In genomic region chr12:473863-474577, GRCh38 we compare ENCODE assay signal across 23 cellular contexts. TPM values are rescaled to one million over a fixed set of nuclear protein-coding genes. Genes with fewer than 3 reads are reported as not detected.
DNase-seq lines count a peak whose midpoint lies in the region; ATAC-seq, FAIRE-seq and TF ChIP-seq lines count a peak whose summit lies in the region.
"Had no signal": no experiment of that assay in that cellular context is flagged by ENCODE, and none has a peak within 500 bp of the region (broad histone marks: within the 10 kb centered on the region; RNA-seq: fewer than 3 reads in every experiment).

No MANE protein-coding gene starts in this region.

- H3K18ac ChIP-seq in H1 (ENCODE audit: extremely low read depth, low read length), result no peak overlapping the region

- H2AK5ac ChIP-seq in H1 (ENCODE audit: low read depth, low read length), result no peak overlapping the region

- H3K9me3 ChIP-seq in H1 (ENCODE audit: insufficient read depth in 2 of 2, low read depth in 1 of 2, low read length in 1 of 2) (no peaks in the 10 kb centered on the region), upper lobe of left lung (no peaks in the 10 kb centered on the region)
- H3K9me3 ChIP-seq: A549, esophagus squamous epithelium had no signal

- CTCF ChIA-PET in H1 (lab: Charles Lee; ENCODE audit: partially characterized antibody), result interaction anchor here (0.7 to 1.8 kb wide), 5 partner anchors 11 to 97 kb away, joined by 3 to 7 read pairs (median 4); no protein-coding TSS in a partner anchor

- POLR2A ChIA-PET in H1 (lab: Charles Lee; ENCODE audit: partially characterized antibody), result interaction anchor here (0.6 to 1.1 kb wide), 2 partner anchors 24 to 57 kb away, joined by 3 to 4 read pairs; no protein-coding TSS in a partner anchor

- no peak overlapping the region for H3K14ac ChIP-seq in H1 (ENCODE audit: insufficient read length)

- H4K8ac ChIP-seq in H1 (ENCODE audit: extremely low read depth, insufficient read depth, low read length), result no peak overlapping the region

- H4K5ac ChIP-seq in H1 (ENCODE audit: insufficient read length, low read depth, low read length), result no peak overlapping the region

- H2BK20ac ChIP-seq in H1 (ENCODE audit: low read length), result no peak overlapping the region

- H3K56ac ChIP-seq in H1 (replicated peaks; ENCODE audit: insufficient read length, low read depth, low read length), result no peak overlapping the region

- H3K4ac ChIP-seq in H1 (replicated peaks; ENCODE audit: insufficient read length, low read depth, low read length), result no peak overlapping the region

- no peak overlapping the region for H4K91ac ChIP-seq in H1 (replicated peaks; ENCODE audit: insufficient read length, low read length)

- H2BK5ac ChIP-seq in H1 (ENCODE audit: low read depth, low read length), result no peak overlapping the region

- H3K4me1 ChIP-seq in H1 (replicated peaks in 1 of 4; ENCODE audit: control insufficient read depth in 3 of 4, insufficient read depth in 4 of 4, low read length in 3 of 4) (peaks cover 0 to 5% (median 0%) of the 10 kb centered on the region in 4 experiments; a peak in 1 of 7 replicates), upper lobe of left lung (peaks cover 0 to 3% (median 0%) of the 10 kb centered on the region in 4 donors)
- H3K4me1 ChIP-seq: esophagus squamous epithelium had no signal

- H3K79me2 ChIP-seq in H1 (ENCODE audit: control insufficient read depth in 1 of 2, insufficient read depth in 2 of 2, low read length in 2 of 2), result no peaks in the 10 kb centered on the region

- H3K36me3 ChIP-seq in H1 (ENCODE audit: control insufficient read depth in 2 of 4, insufficient read depth in 4 of 4, low read length in 3 of 4), result no peaks in the 10 kb centered on the region
- no peaks in the 10 kb centered on the region for H3K36me3 ChIP-seq in upper lobe of left lung
- H3K36me3 ChIP-seq: esophagus squamous epithelium had no signal

- no peak overlapping the region for H2BK120ac ChIP-seq in H1 (replicated peaks; ENCODE audit: low read depth, low read length)

- peaks cover 0 to 2% of the 10 kb centered on the region in 2 experiments for H4K20me1 ChIP-seq in H1 (replicated peaks in 1 of 2; ENCODE audit: control insufficient read depth in 1 of 2, insufficient read depth in 2 of 2, low read length in 2 of 2)

- DNase-seq in AG08395 (ENCODE audit: low spot score), result peak; percentile 53
- peak; percentile 9 for DNase-seq in HT1080 (ENCODE audit: low read depth)
- DNase-seq in H1 (ENCODE audit: low read depth in 1 of 2, low spot score in 2 of 2), result no peak
- peak; percentile 33 for DNase-seq in kidney tubule cell (ENCODE audit: low spot score)
- DNase-seq in NCI-H2171 treated with DMSO at 0.1 percent for 48 hours (lab: John Stamatoyannopoulos, UW), result no peak
- no peak for DNase-seq in upper lobe of left lung
- DNase-seq: activated CD4-positive, alpha-beta T cell treated with anti-CD3 and anti-CD28 coated beads for 1 hour; activated naive CD8-positive, alpha-beta T cell treated with anti-CD3 and anti-CD28 coated beads, Interleukin-2, amount 50 U/mL, for 24 hours; DMS153; effector CD4-positive, alpha-beta T cell; esophagus squamous epithelium; Kasumi-1; NCI-H1105; NCI-H2107; NCI-H524 treated with DMSO at 0.1 percent for 48 hours; PC-3; T1000 had no signal

- H3K9ac ChIP-seq in H1 (replicated peaks in 1 of 4; ENCODE audit: extremely low read depth in 1 of 4, low read depth in 3 of 4, low read length in 3 of 4), result no peak overlapping the region

- no peak for TF ChIP-seq POLR2A in H1 (IDR thresholded peaks at IDR 0.05; ENCODE audit: control extremely low read depth in 1 of 2, low read depth in 2 of 2, low read length in 2 of 2)
- TF ChIP-seq POLR2A in upper lobe of left lung (IDR thresholded peaks at IDR 0.05), result no peak

- H3K4me2 ChIP-seq in H1 (ENCODE audit: insufficient read depth in 1 of 2, low read depth in 2 of 2, low read length in 2 of 2), result peak overlapping the region in 1 of 2 experiments; percentile 44; a peak in 2 of 4 replicates
- H3K4me2 ChIP-seq: A549 had no signal

- H3K27ac ChIP-seq in H1 (ENCODE audit: low read depth, low read length), result no peak overlapping the region
- H3K27ac ChIP-seq in upper lobe of left lung, result no peak overlapping the region
- H3K27ac ChIP-seq: A549, esophagus squamous epithelium had no signal

- H3K23me2 ChIP-seq in H1 (ENCODE audit: low read depth, low read length), result no peaks in the 10 kb centered on the region

- no peak overlapping the region for H3K23ac ChIP-seq in H1 (ENCODE audit: insufficient read length)

- no peak overlapping the region for H3K4me3 ChIP-seq in H1 (ENCODE audit: extremely low read depth in 1 of 4, insufficient read depth in 2 of 4, low read depth in 3 of 4, low read length in 4 of 4)
- H3K4me3 ChIP-seq in upper lobe of left lung, result no peak overlapping the region
- H3K4me3 ChIP-seq: A549, esophagus squamous epithelium had no signal

- TF ChIP-seq EP300 in H1 (IDR thresholded peaks at IDR 0.05; ENCODE audit: borderline replicate concordance in 1 of 2, low read depth in 2 of 2, low read length in 2 of 2), result no peak
- TF ChIP-seq EP300 in upper lobe of left lung (IDR thresholded peaks at IDR 0.05), result no peak

- TF ChIP-seq RAD21 in H1 (IDR thresholded peaks at IDR 0.05 in 1 of 2, conservative IDR thresholded peaks at IDR 0.05 in 1 of 2; ENCODE audit: low read depth in 2 of 2, low read length in 2 of 2), result no peak

- TF ChIP-seq CTCF in H1 (IDR thresholded peaks at IDR 0.05; ENCODE audit: control extremely low read depth in 1 of 3, insufficient read depth in 1 of 3, low read depth in 1 of 3, low read length in 3 of 3) (no peak), upper lobe of left lung (IDR thresholded peaks at IDR 0.05) (no peak)

- WGBS in H1 (ENCODE audit: extremely low coverage in 1 of 2, insufficient coverage in 1 of 2, insufficient read length in 1 of 2, insufficient replicate concordance in 2 of 2, low coverage in 1 of 2, low lambda C conversion rate in 2 of 2, missing lambda C conversion rate in 1 of 2), 2 experiments, result 74% methylated on average over 9 of the region's 9 CpGs; no CpG with 5 or more reads in 1 of the 2 experiments
- 52 to 56% methylated on average over 9 of the region's 9 CpGs for WGBS in upper lobe of left lung, 2 donors

- H2AFZ ChIP-seq in H1 (ENCODE audit: low read length), result no peak overlapping the region

- peak; percentile 52 for FAIRE-seq in H1 (lab: Jason Lieb, UNC)
- FAIRE-seq: A549, GM18507, H54 had no signal

- H3K79me1 ChIP-seq in H1 (ENCODE audit: low read depth, low read length), result peaks cover 7% of the 10 kb centered on the region; the same call in 1 of the 2 replicates

- ATAC-seq in GM19395 (IDR thresholded peaks at IDR 0.05; ENCODE audit: unreplicated experiment), result no peak
- no peak for ATAC-seq in HG02970 (IDR thresholded peaks at IDR 0.05; ENCODE audit: low FRiP score, unreplicated experiment)
- ATAC-seq in upper lobe of left lung (ENCODE audit: low FRiP score in 2 of 2), result no peak
- ATAC-seq: activated naive CD8-positive, alpha-beta T cell treated with anti-CD3 and anti-CD28 coated beads, Interleukin-2, amount 50 U/mL, for 24 hours; activated T-helper 17 cell treated with anti-CD3 and anti-CD28 coated beads, Interleukin-2, amount 50 U/mL, for 72 hours; PC-3 had no signal

- peak overlapping the region; percentile 71; the same call in 1 of the 2 replicates for H2BK12ac ChIP-seq in H1 (ENCODE audit: low read depth, low read length)

- H2BK15ac ChIP-seq in H1 (ENCODE audit: low read length), result no peak overlapping the region

- H3K27me3 ChIP-seq in H1 (replicated peaks in 1 of 4; ENCODE audit: control insufficient read depth in 3 of 4, extremely low read depth in 1 of 4, insufficient read depth in 3 of 4, low read length in 3 of 4), result no peaks in the 10 kb centered on the region
- no peaks in the 10 kb centered on the region for H3K27me3 ChIP-seq in upper lobe of left lung

TF ChIP-seq in H1, 55 proteins besides CTCF, POLR2A, EP300 and RAD21 (continues in another document):
- TF ChIP-seq SAP30 (IDR thresholded peaks at IDR 0.05; ENCODE audit: insufficient read depth, insufficient replicate concordance, low read length) (no peak), RFX5 (IDR thresholded peaks at IDR 0.05; ENCODE audit: borderline replicate concordance, low read depth, low read length) (no peak), CEBPB (IDR thresholded peaks at IDR 0.05; ENCODE audit: low read depth, low read length) (no peak), KDM1A (IDR thresholded peaks at IDR 0.05; ENCODE audit: borderline replicate concordance, low read length) (no peak), ZNF274 (IDR thresholded peaks at IDR 0.05; ENCODE audit: borderline replicate concordance, extremely low read depth, low read length) (no peak), JUN (IDR thresholded peaks at IDR 0.05; ENCODE audit: low read depth, low read length) (no peak), SIN3A (conservative IDR thresholded peaks at IDR 0.05 in 1 of 2, IDR thresholded peaks at IDR 0.05 in 1 of 2; ENCODE audit: low read depth in 1 of 2, low read length in 2 of 2) (no peak), POLR2AphosphoS5 (IDR thresholded peaks at IDR 0.05; ENCODE audit: low read depth, low read length) (no peak), SP4 (IDR thresholded peaks at IDR 0.05; ENCODE audit: low read length) (no peak), CHD1 (IDR thresholded peaks at IDR 0.05; ENCODE audit: low read depth, low read length) (no peak), TEAD4 (IDR thresholded peaks at IDR 0.05; ENCODE audit: low read depth, low read length) (no peak), RBBP5 (IDR thresholded peaks at IDR 0.05; ENCODE audit: borderline replicate concordance, low read depth, low read length) (no peak), SIRT6 (IDR thresholded peaks at IDR 0.05; ENCODE audit: low read length) (no peak), SUZ12 (IDR thresholded peaks at IDR 0.05; ENCODE audit: low read length) (no peak), EGR1 (IDR thresholded peaks at IDR 0.05; ENCODE audit: borderline replicate concordance, low read depth, low read length) (no peak), RXRA (IDR thresholded peaks at IDR 0.05; ENCODE audit: insufficient read depth, low read depth, low read length) (no peak), BRCA1 (IDR thresholded peaks at IDR 0.05; ENCODE audit: low read depth, low read length) (no peak)

RNA-seq across cellular contexts. Expression of gene B4GALNT3, which starts 14.3 kb away (rescaled TPM):
- 0.27 and 0.50 TPM in 2 replicates for total RNA-seq in HT1080 (2014; rRNA removed; shearing (Covaris generic))
- polyA plus RNA-seq in HT1080 (2015; cell fraction: cytosol; rRNA removed), result 0.72 and 1.6 TPM in 2 replicates
- 1.5 and 2.8 TPM in 2 replicates for polyA plus RNA-seq in HT1080 (2015; cell fraction: nucleus; rRNA removed)
- total RNA-seq in H1 (2021; fragmentation: NEBNext Ultra II Directional; extraction: Animal tissue kit (Norgen Biotek cat#: 25700)), result 20.3 and 20.4 TPM in 2 replicates
- polyA plus RNA-seq in H1 (2011; rRNA removed), result 12.5 and 14.9 TPM in 2 replicates
- polyA plus RNA-seq in H1 (2011; cell fraction: cytosol; rRNA removed), result 15.8 TPM
- 43.4 TPM for polyA plus RNA-seq in H1 (2011; cell fraction: nucleus; rRNA removed)
- 11.3 to 19.6 TPM (median 15.5 TPM) in 4 replicates for polyA plus RNA-seq in H1 (2012, experiment 1 of 2)
- 10.1 TPM for polyA plus RNA-seq in H1 (2012, experiment 2 of 2)
- 15.8 TPM for polyA plus RNA-seq in H1 (2013, experiment 1 of 2)
- polyA plus RNA-seq in H1 (2013, experiment 2 of 2), result 16.0 TPM
- polyA minus RNA-seq in H1 (2011; rRNA and poly(A)+ RNA removed), result 24.2 and 30.9 TPM in 2 replicates
- polyA minus RNA-seq in H1 (2011; cell fraction: cytosol; rRNA and poly(A)+ RNA removed), result 7.3 TPM
- 13.1 TPM for polyA minus RNA-seq in H1 (2011; cell fraction: nucleus; rRNA and poly(A)+ RNA removed)
- 10 to 100 TPM; 22.2 to 36.0 (median 26.9) TPM for total RNA-seq in upper lobe of left lung

Comparison
In these comparisons a context has a peak if more than half of its experiments do, and no peak if none do; other contexts are left out.
1. DNase-seq: peak in AG08395 (single experiment), HT1080 (single experiment) and kidney tubule cell (single experiment); none in H1 (0 of 2), NCI-H2171 treated with DMSO at 0.1 percent for 48 hours (single experiment) and upper lobe of left lung (0 of 2).
2. RNA of gene B4GALNT3, which starts 14.3 kb away (total RNA-seq): 22.2 to 36.0 TPM in upper lobe of left lung and 20.3 to 20.4 TPM in H1; 0.27 to 0.50 TPM in HT1080; every median in the first group is over 10 times any median in the second.